Comparison of ENCODE assay signal across 1 cellular context in genomic region chr11:17386331-17387084, GRCh38.
TF ChIP-seq lines count a peak whose summit lies in the region.

No MANE protein-coding gene starts in this region.

TF ChIP-seq in HepG2, 621 proteins besides CTCF, POLR2A, EP300 and RAD21 (continued from another document):
- TF ChIP-seq ZNF687 (CRISPR knock-in tag; IDR thresholded peaks at IDR 0.05) (peak; percentile 53), GATAD2A (CRISPR knock-in tag; IDR thresholded peaks at IDR 0.05) (0 out of 2 replicates have a peak, but pooled peaks have one; percentile 21), HDAC1 (CRISPR knock-in tag; IDR thresholded peaks at IDR 0.05) (peak; percentile 16; the same call in 1 of the 2 replicates), MXI1 (IDR thresholded peaks at IDR 0.05; ENCODE audit: borderline replicate concordance, low read depth, low read length) (0 out of 3 replicates have a peak, but pooled peaks have one; percentile 25), PAF1 (CRISPR knock-in tag; IDR thresholded peaks at IDR 0.05) (no peak), PHF21A (CRISPR knock-in tag; IDR thresholded peaks at IDR 0.05) (no peak), RXRA (CRISPR knock-in tag; IDR thresholded peaks at IDR 0.05) (0 out of 2 replicates have a peak, but pooled peaks have one; percentile 34), TBP (CRISPR knock-in tag; IDR thresholded peaks at IDR 0.05) (no peak), FOXO1 (CRISPR knock-in tag; IDR thresholded peaks at IDR 0.05) (0 out of 2 replicates have a peak, but pooled peaks have one; percentile 24), KDM2A (CRISPR knock-in tag; IDR thresholded peaks at IDR 0.05; ENCODE audit: borderline replicate concordance, low read depth) (peak; percentile 59; the same call in 1 of the 2 replicates), KDM3A (CRISPR knock-in tag; IDR thresholded peaks at IDR 0.05; ENCODE audit: low read depth) (0 out of 2 replicates have a peak, but pooled peaks have one; percentile 44), NRL (CRISPR knock-in tag; IDR thresholded peaks at IDR 0.05; ENCODE audit: borderline replicate concordance) (0 out of 2 replicates have a peak, but pooled peaks have one; percentile 2), ZFX (CRISPR knock-in tag; IDR thresholded peaks at IDR 0.05; ENCODE audit: low read depth) (peak; percentile 56), ZHX2 (IDR thresholded peaks at IDR 0.05; ENCODE audit: low read depth) (no peak), ZHX2 (CRISPR knock-in tag; IDR thresholded peaks at IDR 0.05; ENCODE audit: borderline replicate concordance) (no peak), AGO1 (IDR thresholded peaks at IDR 0.05; ENCODE audit: low read depth, low read length, poor library complexity, severe bottlenecking) (peak; percentile 36), FOSL2 (CRISPR knock-in tag; IDR thresholded peaks at IDR 0.05) (0 out of 2 replicates have a peak, but pooled peaks have one; percentile 16), MNT (IDR thresholded peaks at IDR 0.05) (peak; percentile 72), SALL1 (CRISPR knock-in tag; IDR thresholded peaks at IDR 0.05) (peak; percentile 43; the same call in 1 of the 2 replicates), FOXA1 (IDR thresholded peaks at IDR 0.05) (no peak), FOXA1 (CRISPR knock-in tag; IDR thresholded peaks at IDR 0.05) (peak; percentile 91), NFE2L2 (IDR thresholded peaks at IDR 0.05; ENCODE audit: low read length) (no peak), STAG1 (CRISPR knock-in tag; IDR thresholded peaks at IDR 0.05) (peak; percentile 72), THAP9 (CRISPR knock-in tag; IDR thresholded peaks at IDR 0.05; ENCODE audit: borderline replicate concordance) (no peak), MYC (CRISPR knock-in tag; IDR thresholded peaks at IDR 0.05; ENCODE audit: borderline replicate concordance) (peak; percentile 44; the same call in 1 of the 2 replicates), HINFP (CRISPR knock-in tag; IDR thresholded peaks at IDR 0.05; ENCODE audit: low read depth) (peak; percentile 38; the same call in 1 of the 2 replicates), ZBTB44 (CRISPR knock-in tag; IDR thresholded peaks at IDR 0.05) (no peak), U2AF1 (optimal IDR thresholded peaks at IDR 0.05; ENCODE audit: low read depth, low read length) (no peak), HOXA3 (CRISPR knock-in tag; IDR thresholded peaks at IDR 0.05) (0 out of 2 replicates have a peak, but pooled peaks have one; percentile 31), ZNF362 (CRISPR knock-in tag; IDR thresholded peaks at IDR 0.05; ENCODE audit: borderline replicate concordance) (peak; percentile 42; the same call in 1 of the 2 replicates), SP1 (IDR thresholded peaks at IDR 0.05) (no peak), SP1 (CRISPR knock-in tag; IDR thresholded peaks at IDR 0.05) (no peak)
